29 cellular contexts compared by ENCODE assay signal in the genomic region with DNA sequence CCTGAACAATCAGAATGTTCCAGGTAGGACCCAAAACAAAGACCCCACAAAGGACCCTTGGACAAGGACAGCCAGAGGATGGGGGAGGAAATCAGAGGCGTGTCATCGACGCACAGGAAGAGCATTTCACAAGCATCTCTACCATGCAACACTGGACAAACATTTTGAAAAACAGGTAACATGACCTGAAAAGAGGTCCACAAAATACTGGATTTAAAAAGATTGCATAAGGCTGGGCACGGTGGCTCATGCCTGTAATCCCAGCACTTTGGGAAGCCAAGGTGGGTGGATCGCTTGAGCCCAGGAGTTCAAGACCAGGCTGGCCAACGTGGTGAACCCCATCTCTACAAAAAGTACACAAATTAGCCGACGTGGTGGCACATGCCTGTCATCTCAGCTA.
"Had no signal": no experiment of that assay in that cellular context is flagged by ENCODE, and none has a peak within 500 bp of the region (broad histone marks: within the 10 kb centered on the region; RNA-seq: fewer than 3 reads in every experiment).

No MANE protein-coding gene starts in this region.

- H3K4me3 ChIP-seq: esophagus muscularis mucosa, gastrocnemius medialis, heart left ventricle had no signal

- H3K4me1 Mint-ChIP-seq: activated B cell treated with CpG ODN at 0.5 μM for 24 hours; central memory CD8-positive, alpha-beta T cell had no signal

- H3K9me3 ChIP-seq: gastrocnemius medialis had no signal

- H3K27ac Mint-ChIP-seq: activated B cell treated with CpG ODN at 0.5 μM for 24 hours; activated CD8-positive, alpha-beta T cell treated with anti-CD3 and anti-CD28 coated beads for 36 hours; activated naive CD8-positive, alpha-beta T cell; activated T-helper 17 cell treated with anti-CD3 and anti-CD28 coated beads, Interleukin-2, amount 50 U/mL, for 72 hours had no signal

- H3K36me3 Mint-ChIP-seq: activated naive CD8-positive, alpha-beta T cell had no signal

- H3K27me3 ChIP-seq: brain microvascular endothelial cell, foreskin keratinocyte, gastrocnemius medialis had no signal

- H3K4me3 Mint-ChIP-seq: activated B cell treated with CpG ODN at 0.5 μM for 24 hours; activated CD8-positive, alpha-beta T cell treated with anti-CD3 and anti-CD28 coated beads for 36 hours; activated naive CD8-positive, alpha-beta T cell; activated T-cell treated with anti-CD3 and anti-CD28 coated beads, Interleukin-2, amount 50 U/mL, for 4 hours; activated T-helper 17 cell treated with anti-CD3 and anti-CD28 coated beads, Interleukin-2, amount 50 U/mL, for 72 hours; central memory CD8-positive, alpha-beta T cell; endodermal cell had no signal

- H3K4me1 ChIP-seq: esophagus muscularis mucosa, foreskin keratinocyte, gastrocnemius medialis, heart left ventricle had no signal

- FAIRE-seq: astrocyte, colon had no signal

- DNase-seq: activated B cell treated with CpG ODN at 0.5 μM for 24 hours; activated CD4-positive, alpha-beta T cell treated with anti-CD3 and anti-CD28 coated beads for 48 hours; activated CD4-positive, alpha-beta T cell treated with anti-CD3 and anti-CD28 coated beads, Interleukin-2, amount 50 U/mL, for 1 hour; activated CD4-positive, alpha-beta T cell treated with anti-CD3 and anti-CD28 coated beads, Interleukin-2, amount 50 U/mL, for 48 hours; activated CD8-positive, alpha-beta memory T cell treated with anti-CD3 and anti-CD28 coated beads for 24 hours; activated CD8-positive, alpha-beta T cell treated with anti-CD3 and anti-CD28 coated beads for 36 hours; activated effector memory CD4-positive, alpha-beta T cell treated with Interleukin-2 at 50 U/mL for 16 hours; activated gamma-delta T cell treated with Interleukin-2 at 50 U/mL for 16 hours; activated naive CD4-positive, alpha-beta T cell treated with anti-CD3 and anti-CD28 coated beads, Interleukin-2, amount 50 U/mL, for 16 hours; activated naive CD4-positive, alpha-beta T cell treated with Interleukin-2 at 50 U/mL for 16 hours; activated T-cell treated with anti-CD3 and anti-CD28 coated beads, Interleukin-2, amount 50 U/mL, for 4 hours; amniotic stem cell; brain microvascular endothelial cell; effector memory CD4-positive, alpha-beta T cell; erythroblast; foreskin keratinocyte; gastrocnemius medialis; glutamatergic neuron; heart left ventricle; T1000; WERI-Rb-1 had no signal

- ATAC-seq: activated CD4-positive, CD25-positive, alpha-beta regulatory T cell treated with anti-CD3 and anti-CD28 coated beads, Interleukin-2, amount 50 U/mL, for 24 hours; activated CD8-positive, alpha-beta T cell treated with anti-CD3 and anti-CD28 coated beads for 36 hours; activated T-cell treated with anti-CD3 and anti-CD28 coated beads, Interleukin-2, amount 50 U/mL, for 4 hours; activated T-helper 17 cell treated with anti-CD3 and anti-CD28 coated beads, Interleukin-2, amount 50 U/mL, for 72 hours; foreskin keratinocyte; gastrocnemius medialis; heart left ventricle had no signal

- H3K36me3 ChIP-seq: brain microvascular endothelial cell, esophagus muscularis mucosa, gastrocnemius medialis, heart left ventricle, WERI-Rb-1 had no signal

- H3K9me3 Mint-ChIP-seq: activated CD8-positive, alpha-beta T cell treated with anti-CD3 and anti-CD28 coated beads for 36 hours; activated T-cell treated with anti-CD3 and anti-CD28 coated beads, Interleukin-2, amount 50 U/mL, for 4 hours; activated T-helper 17 cell treated with anti-CD3 and anti-CD28 coated beads, Interleukin-2, amount 50 U/mL, for 72 hours had no signal
